Comparison of ENCODE assay signal across 2 cellular contexts in genomic region chr22:45134313-45134712, GRCh38.
TF ChIP-seq lines count a peak whose summit lies in the region.

No MANE protein-coding gene starts in this region.

TF ChIP-seq in HEK293T, 16 proteins besides CTCF, POLR2A, EP300 and RAD21 (continued from another document):
- peak; percentile 74 for TF ChIP-seq PKNOX1 (IDR thresholded peaks at IDR 0.05)
- TF ChIP-seq L3MBTL2 (conservative IDR thresholded peaks at IDR 0.05): no peak

TF ChIP-seq in K562, 482 proteins besides CTCF, POLR2A, EP300 and RAD21:
- TF ChIP-seq ATF3 (IDR thresholded peaks at IDR 0.05) (peak; percentile 25; the same call in 1 of the 2 replicates), ATF3 (CRISPR knock-in tag; conservative IDR thresholded peaks at IDR 0.05) (no peak), ZNF398 (CRISPR knock-in tag; IDR thresholded peaks at IDR 0.05) (no peak), SRF (CRISPR knock-in tag; IDR thresholded peaks at IDR 0.05) (no peak), DDX20 (tag; IDR thresholded peaks at IDR 0.05; ENCODE audit: low read depth) (no peak), NFXL1 (CRISPR knock-in tag; IDR thresholded peaks at IDR 0.05) (no peak), ZNF445 (CRISPR knock-in tag; IDR thresholded peaks at IDR 0.05; ENCODE audit: low read depth) (no peak), ZNF347 (CRISPR knock-in tag; IDR thresholded peaks at IDR 0.05; ENCODE audit: low read depth) (no peak), ZNF764 (CRISPR knock-in tag; IDR thresholded peaks at IDR 0.05; ENCODE audit: low read depth) (no peak), CREM (IDR thresholded peaks at IDR 0.05; ENCODE audit: low read depth) (peak; percentile 42; the same call in 1 of the 2 replicates), SNIP1 (IDR thresholded peaks at IDR 0.05; ENCODE audit: low read depth) (no peak), CGGBP1 (CRISPR knock-in tag; IDR thresholded peaks at IDR 0.05) (no peak), ZC3H11A (IDR thresholded peaks at IDR 0.05; ENCODE audit: low read depth, low read length) (no peak), PCBP2 (IDR thresholded peaks at IDR 0.05; ENCODE audit: low read depth, low read length, poor library complexity, severe bottlenecking) (no peak), ZBTB40 (IDR thresholded peaks at IDR 0.05) (no peak), ZBTB40 (CRISPR knock-in tag; IDR thresholded peaks at IDR 0.05) (no peak), ATF1 (CRISPR knock-in tag; IDR thresholded peaks at IDR 0.05) (no peak), ATF1 (tag; IDR thresholded peaks at IDR 0.05) (peak; percentile 31; the same call in 1 of the 2 replicates), HNRNPLL (IDR thresholded peaks at IDR 0.05; ENCODE audit: low read depth, low read length, poor library complexity, severe bottlenecking) (no peak), ZNF699 (CRISPR knock-in tag; IDR thresholded peaks at IDR 0.05; ENCODE audit: insufficient replicate concordance) (no peak), ZNF140 (CRISPR knock-in tag; IDR thresholded peaks at IDR 0.05) (no peak), ATF7 (IDR thresholded peaks at IDR 0.05) (peak; percentile 18; the same call in 1 of the 2 replicates), RBM17 (IDR thresholded peaks at IDR 0.05; ENCODE audit: borderline replicate concordance, low read depth, low read length) (no peak), PKNOX1 (IDR thresholded peaks at IDR 0.05) (peak; percentile 85), RBM14 (IDR thresholded peaks at IDR 0.05; ENCODE audit: borderline replicate concordance, insufficient read depth, low read depth, low read length) (no peak), ZC3H8 (IDR thresholded peaks at IDR 0.05) (no peak), NCOA2 (IDR thresholded peaks at IDR 0.05; ENCODE audit: partially characterized antibody in 2 of 2) (no peak), E4F1 (CRISPR knock-in tag; IDR thresholded peaks at IDR 0.05; ENCODE audit: borderline replicate concordance) (no peak), CBX3 (IDR thresholded peaks at IDR 0.05; ENCODE audit: borderline replicate concordance in 1 of 2, low read length in 2 of 2) (0 out of 3 replicates have a peak, but pooled peaks of 1 of the 2 experiments have one; percentile 17), PBX2 (CRISPR knock-in tag; IDR thresholded peaks at IDR 0.05; ENCODE audit: low read depth) (no peak), PBX2 (tag; conservative IDR thresholded peaks at IDR 0.05; ENCODE audit: low read depth) (0 out of 2 replicates have a peak, but pooled peaks have one; percentile 39), ZFP30 (CRISPR knock-in tag; IDR thresholded peaks at IDR 0.05; ENCODE audit: borderline replicate concordance) (no peak), LCOR (CRISPR knock-in tag; IDR thresholded peaks at IDR 0.05) (no peak), MTA3 (IDR thresholded peaks at IDR 0.05; ENCODE audit: borderline replicate concordance) (no peak), GMEB1 (CRISPR knock-in tag; IDR thresholded peaks at IDR 0.05) (no peak)
